In genomic region chr4:915041-915474, GRCh38 we compare ENCODE assay signal across 3 cellular contexts.
TF ChIP-seq lines count a peak whose summit lies in the region.

No MANE protein-coding gene starts in this region.

TF ChIP-seq in HepG2, 621 proteins besides CTCF, POLR2A, EP300 and RAD21:
- TF ChIP-seq LCORL (IDR thresholded peaks at IDR 0.05) (no peak), LCORL (CRISPR knock-in tag; IDR thresholded peaks at IDR 0.05) (no peak), KAT2B (IDR thresholded peaks at IDR 0.05; ENCODE audit: borderline replicate concordance, low read depth, low read length) (no peak), DNMT3B (CRISPR knock-in tag; conservative IDR thresholded peaks at IDR 0.05) (no peak), SALL2 (CRISPR knock-in tag; IDR thresholded peaks at IDR 0.05) (no peak), ZNF609 (CRISPR knock-in tag; IDR thresholded peaks at IDR 0.05; ENCODE audit: borderline replicate concordance) (no peak), ZNF10 (CRISPR knock-in tag; IDR thresholded peaks at IDR 0.05; ENCODE audit: borderline replicate concordance, low read depth) (no peak), PLRG1 (conservative IDR thresholded peaks at IDR 0.05) (no peak), ZFP36L1 (CRISPR knock-in tag; IDR thresholded peaks at IDR 0.05) (no peak)
- TF ChIP-seq, protein P1, sequence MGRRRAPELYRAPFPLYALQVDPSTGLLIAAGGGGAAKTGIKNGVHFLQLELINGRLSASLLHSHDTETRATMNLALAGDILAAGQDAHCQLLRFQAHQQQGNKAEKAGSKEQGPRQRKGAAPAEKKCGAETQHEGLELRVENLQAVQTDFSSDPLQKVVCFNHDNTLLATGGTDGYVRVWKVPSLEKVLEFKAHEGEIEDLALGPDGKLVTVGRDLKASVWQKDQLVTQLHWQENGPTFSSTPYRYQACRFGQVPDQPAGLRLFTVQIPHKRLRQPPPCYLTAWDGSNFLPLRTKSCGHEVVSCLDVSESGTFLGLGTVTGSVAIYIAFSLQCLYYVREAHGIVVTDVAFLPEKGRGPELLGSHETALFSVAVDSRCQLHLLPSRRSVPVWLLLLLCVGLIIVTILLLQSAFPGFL (CRISPR knock-in tag; IDR thresholded peaks at IDR 0.05): no peak
- TF ChIP-seq, protein P2, sequence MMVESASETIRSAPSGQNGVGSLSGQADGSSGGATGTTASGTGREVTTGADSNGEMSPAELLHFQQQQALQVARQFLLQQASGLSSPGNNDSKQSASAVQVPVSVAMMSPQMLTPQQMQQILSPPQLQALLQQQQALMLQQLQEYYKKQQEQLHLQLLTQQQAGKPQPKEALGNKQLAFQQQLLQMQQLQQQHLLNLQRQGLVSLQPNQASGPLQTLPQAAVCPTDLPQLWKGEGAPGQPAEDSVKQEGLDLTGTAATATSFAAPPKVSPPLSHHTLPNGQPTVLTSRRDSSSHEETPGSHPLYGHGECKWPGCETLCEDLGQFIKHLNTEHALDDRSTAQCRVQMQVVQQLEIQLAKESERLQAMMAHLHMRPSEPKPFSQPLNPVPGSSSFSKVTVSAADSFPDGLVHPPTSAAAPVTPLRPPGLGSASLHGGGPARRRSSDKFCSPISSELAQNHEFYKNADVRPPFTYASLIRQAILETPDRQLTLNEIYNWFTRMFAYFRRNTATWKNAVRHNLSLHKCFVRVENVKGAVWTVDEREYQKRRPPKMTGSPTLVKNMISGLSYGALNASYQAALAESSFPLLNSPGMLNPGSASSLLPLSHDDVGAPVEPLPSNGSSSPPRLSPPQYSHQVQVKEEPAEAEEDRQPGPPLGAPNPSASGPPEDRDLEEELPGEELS (CRISPR knock-in tag; IDR thresholded peaks at IDR 0.05): no peak

TF ChIP-seq in WTC11, 78 proteins besides CTCF, POLR2A, EP300 and RAD21:
- TF ChIP-seq TP53 (CRISPR knock-in tag; IDR thresholded peaks at IDR 0.05) (no peak), GRHL2 (CRISPR knock-in tag; IDR thresholded peaks at IDR 0.05; ENCODE audit: insufficient replicate concordance, severe bottlenecking) (no peak), FOXK1 (CRISPR knock-in tag; IDR thresholded peaks at IDR 0.05) (no peak)
- TF ChIP-seq, protein P3, sequence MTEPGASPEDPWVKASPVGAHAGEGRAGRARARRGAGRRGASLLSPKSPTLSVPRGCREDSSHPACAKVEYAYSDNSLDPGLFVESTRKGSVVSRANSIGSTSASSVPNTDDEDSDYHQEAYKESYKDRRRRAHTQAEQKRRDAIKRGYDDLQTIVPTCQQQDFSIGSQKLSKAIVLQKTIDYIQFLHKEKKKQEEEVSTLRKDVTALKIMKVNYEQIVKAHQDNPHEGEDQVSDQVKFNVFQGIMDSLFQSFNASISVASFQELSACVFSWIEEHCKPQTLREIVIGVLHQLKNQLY (CRISPR knock-in tag; IDR thresholded peaks at IDR 0.05): no peak
- TF ChIP-seq, protein P4, sequence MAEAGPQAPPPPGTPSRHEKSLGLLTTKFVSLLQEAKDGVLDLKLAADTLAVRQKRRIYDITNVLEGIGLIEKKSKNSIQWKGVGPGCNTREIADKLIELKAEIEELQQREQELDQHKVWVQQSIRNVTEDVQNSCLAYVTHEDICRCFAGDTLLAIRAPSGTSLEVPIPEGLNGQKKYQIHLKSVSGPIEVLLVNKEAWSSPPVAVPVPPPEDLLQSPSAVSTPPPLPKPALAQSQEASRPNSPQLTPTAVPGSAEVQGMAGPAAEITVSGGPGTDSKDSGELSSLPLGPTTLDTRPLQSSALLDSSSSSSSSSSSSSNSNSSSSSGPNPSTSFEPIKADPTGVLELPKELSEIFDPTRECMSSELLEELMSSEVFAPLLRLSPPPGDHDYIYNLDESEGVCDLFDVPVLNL (CRISPR knock-in tag; IDR thresholded peaks at IDR 0.05; ENCODE audit: borderline replicate concordance, low read depth): no peak

TF ChIP-seq in SK-N-SH treated with all-trans-retinoic acid at 6 μM for 48 hours, 23 proteins besides CTCF, POLR2A, EP300 and RAD21:
- TF ChIP-seq CSDC2 (CRISPR knock-in tag; IDR thresholded peaks at IDR 0.05) (no peak), ZNF8 (CRISPR knock-in tag; IDR thresholded peaks at IDR 0.05) (no peak), ZFP30 (CRISPR knock-in tag; IDR thresholded peaks at IDR 0.05) (no peak), PPARA (CRISPR knock-in tag; IDR thresholded peaks at IDR 0.05; ENCODE audit: borderline replicate concordance) (no peak), BACH2 (CRISPR knock-in tag; IDR thresholded peaks at IDR 0.05; ENCODE audit: borderline replicate concordance) (no peak), OSR1 (CRISPR knock-in tag; IDR thresholded peaks at IDR 0.05) (no peak), PATZ1 (CRISPR knock-in tag; IDR thresholded peaks at IDR 0.05; ENCODE audit: borderline replicate concordance) (no peak), CREB5 (CRISPR knock-in tag; IDR thresholded peaks at IDR 0.05; ENCODE audit: low read depth) (no peak), POU6F1 (CRISPR knock-in tag; IDR thresholded peaks at IDR 0.05; ENCODE audit: borderline replicate concordance, low read depth) (no peak), ZFP3 (CRISPR knock-in tag; IDR thresholded peaks at IDR 0.05) (no peak), TCF4 (CRISPR knock-in tag; IDR thresholded peaks at IDR 0.05; ENCODE audit: borderline replicate concordance) (no peak), ESRRG (CRISPR knock-in tag; IDR thresholded peaks at IDR 0.05) (no peak), CSRNP3 (CRISPR knock-in tag; IDR thresholded peaks at IDR 0.05) (no peak), GLIS3 (CRISPR knock-in tag; IDR thresholded peaks at IDR 0.05) (no peak), ISL1 (CRISPR knock-in tag; IDR thresholded peaks at IDR 0.05) (no peak), TOX (CRISPR knock-in tag; IDR thresholded peaks at IDR 0.05; ENCODE audit: borderline replicate concordance) (no peak), ZNF70 (CRISPR knock-in tag; IDR thresholded peaks at IDR 0.05) (no peak), ARNTL (CRISPR knock-in tag; IDR thresholded peaks at IDR 0.05; ENCODE audit: borderline replicate concordance, low read depth) (no peak)
- TF ChIP-seq, protein P5, sequence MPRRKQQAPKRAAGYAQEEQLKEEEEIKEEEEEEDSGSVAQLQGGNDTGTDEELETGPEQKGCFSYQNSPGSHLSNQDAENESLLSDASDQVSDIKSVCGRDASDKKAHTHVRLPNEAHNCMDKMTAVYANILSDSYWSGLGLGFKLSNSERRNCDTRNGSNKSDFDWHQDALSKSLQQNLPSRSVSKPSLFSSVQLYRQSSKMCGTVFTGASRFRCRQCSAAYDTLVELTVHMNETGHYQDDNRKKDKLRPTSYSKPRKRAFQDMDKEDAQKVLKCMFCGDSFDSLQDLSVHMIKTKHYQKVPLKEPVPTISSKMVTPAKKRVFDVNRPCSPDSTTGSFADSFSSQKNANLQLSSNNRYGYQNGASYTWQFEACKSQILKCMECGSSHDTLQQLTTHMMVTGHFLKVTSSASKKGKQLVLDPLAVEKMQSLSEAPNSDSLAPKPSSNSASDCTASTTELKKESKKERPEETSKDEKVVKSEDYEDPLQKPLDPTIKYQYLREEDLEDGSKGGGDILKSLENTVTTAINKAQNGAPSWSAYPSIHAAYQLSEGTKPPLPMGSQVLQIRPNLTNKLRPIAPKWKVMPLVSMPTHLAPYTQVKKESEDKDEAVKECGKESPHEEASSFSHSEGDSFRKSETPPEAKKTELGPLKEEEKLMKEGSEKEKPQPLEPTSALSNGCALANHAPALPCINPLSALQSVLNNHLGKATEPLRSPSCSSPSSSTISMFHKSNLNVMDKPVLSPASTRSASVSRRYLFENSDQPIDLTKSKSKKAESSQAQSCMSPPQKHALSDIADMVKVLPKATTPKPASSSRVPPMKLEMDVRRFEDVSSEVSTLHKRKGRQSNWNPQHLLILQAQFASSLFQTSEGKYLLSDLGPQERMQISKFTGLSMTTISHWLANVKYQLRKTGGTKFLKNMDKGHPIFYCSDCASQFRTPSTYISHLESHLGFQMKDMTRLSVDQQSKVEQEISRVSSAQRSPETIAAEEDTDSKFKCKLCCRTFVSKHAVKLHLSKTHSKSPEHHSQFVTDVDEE (CRISPR knock-in tag; IDR thresholded peaks at IDR 0.05): no peak
TF ChIP-seq in SK-N-SH treated with all-trans-retinoic acid at 6 μM for 48 hours: peak in this region for 0.
